9 cellular contexts compared by ENCODE assay signal in genomic region chr9:18255158-18255629, GRCh38.
A peak's percentile ranks its signal among the peaks of the same experiment; 100 is the strongest.
DNase-seq lines count a peak whose midpoint lies in the region; ATAC-seq and TF ChIP-seq lines count a peak whose summit lies in the region.
"Had no signal": no experiment of that assay in that cellular context is flagged by ENCODE, and none has a peak within 500 bp of the region (broad histone marks: within the 10 kb centered on the region; RNA-seq: fewer than 3 reads in every experiment).

No MANE protein-coding gene starts in this region.

- no peak overlapping the region for H3K27ac Mint-ChIP-seq in activated CD4-positive, alpha-beta T cell treated with anti-CD3 and anti-CD28 coated beads for 36 hours

- CTCF ChIA-PET in activated CD4-positive, alpha-beta T cell treated with anti-CD3 and anti-CD28 coated beads for 36 hours (lab: Charles Lee), result interaction anchor here (0.6 to 4.6 kb wide), 27 partner anchors 9 to 1202 kb away, joined by 3 to 43 read pairs (median 4); no protein-coding TSS in a partner anchor

- whole genome bisulfite sequencing in liver, result under 1% methylated on average over 9 of the region's 9 CpGs

- H3K27me3 Mint-ChIP-seq in activated CD4-positive, alpha-beta T cell treated with anti-CD3 and anti-CD28 coated beads for 36 hours, result peaks cover 18% of the 10 kb centered on the region
- H3K27me3 Mint-ChIP-seq: IgD-negative memory B cell had no signal

- POLR2A ChIA-PET in activated CD4-positive, alpha-beta T cell treated with anti-CD3 and anti-CD28 coated beads for 36 hours (lab: Charles Lee), result interaction anchor here (0.6 kb wide), 1 partner anchor 152 kb away, joined by 9 read pairs; no protein-coding TSS in a partner anchor

- peaks cover 1% of the 10 kb centered on the region for H3K4me1 Mint-ChIP-seq in activated CD4-positive, alpha-beta T cell treated with anti-CD3 and anti-CD28 coated beads for 36 hours
- H3K4me1 Mint-ChIP-seq: IgD-negative memory B cell had no signal

- no peak overlapping the region for H3K4me3 Mint-ChIP-seq in activated CD4-positive, alpha-beta T cell treated with anti-CD3 and anti-CD28 coated beads for 36 hours
- H3K4me3 Mint-ChIP-seq: IgD-negative memory B cell had no signal

- no peak overlapping the region for H3K4me3 ChIP-seq in BE2C (ENCODE audit: low read depth, low read length)
- no peak overlapping the region for H3K4me3 ChIP-seq in colonic mucosa
- H3K4me3 ChIP-seq in liver (ENCODE audit: low read depth in 1 of 3, low read length in 3 of 3), result no peak overlapping the region

- H3K9me3 ChIP-seq in BE2C (no peaks in the 10 kb centered on the region), colonic mucosa (no peaks in the 10 kb centered on the region), liver (ENCODE audit: control insufficient read depth in 4 of 4, low read length in 3 of 4) (no peaks in the 10 kb centered on the region)

- no peaks in the 10 kb centered on the region for H3K36me3 Mint-ChIP-seq in activated CD4-positive, alpha-beta T cell treated with anti-CD3 and anti-CD28 coated beads for 36 hours (ENCODE audit: low read depth)
- H3K36me3 Mint-ChIP-seq: IgD-negative memory B cell had no signal

- H3K9me3 Mint-ChIP-seq in activated CD4-positive, alpha-beta T cell treated with anti-CD3 and anti-CD28 coated beads for 36 hours (ENCODE audit: low read depth), result no peaks in the 10 kb centered on the region
- H3K9me3 Mint-ChIP-seq: IgD-negative memory B cell had no signal

- intact Hi-C loops in activated CD4-positive, alpha-beta T cell treated with anti-CD3 and anti-CD28 coated beads for 36 hours (cut with DNase I, micrococcal nuclease), result loop anchor here (1.0 to 5.0 kb wide), 7 partner anchors 187 to 1202 kb away; no protein-coding TSS in a partner anchor
- intact Hi-C loops in colonic mucosa (cut with DNase I), result loop anchor here (5.0 to 10.0 kb wide), 3 partner anchors 187 to 772 kb away; no protein-coding TSS in a partner anchor

- peak; percentile 96 to 98 for TF ChIP-seq RAD21 in liver (IDR thresholded peaks at IDR 0.05)

- peak; percentile 93 for TF ChIP-seq CTCF in BE2C (IDR thresholded peaks at IDR 0.05; ENCODE audit: low read depth, low read length)
- TF ChIP-seq CTCF in colonic mucosa (IDR thresholded peaks at IDR 0.05), result peak; percentile 96
- peak; percentile 94 for TF ChIP-seq CTCF in liver (IDR thresholded peaks at IDR 0.05; ENCODE audit: low read depth, low read length, missing input control)

- ATAC-seq in GM19035 (IDR thresholded peaks at IDR 0.05; ENCODE audit: unreplicated experiment) (peak; percentile 94), HG03175 (IDR thresholded peaks at IDR 0.05; ENCODE audit: unreplicated experiment) (peak; percentile 95)
- ATAC-seq in activated CD4-positive, alpha-beta T cell treated with anti-CD3 and anti-CD28 coated beads for 36 hours, result peak; percentile 77

- H3K4me1 ChIP-seq in BE2C, result no peaks in the 10 kb centered on the region
- H3K4me1 ChIP-seq in colonic mucosa, result no peaks in the 10 kb centered on the region
- H3K4me1 ChIP-seq in liver (ENCODE audit: control insufficient read depth in 4 of 4, insufficient read depth in 4 of 4, low read length in 3 of 4), result no peaks in the 10 kb centered on the region

- DNase-seq in BE2C (peak; percentile 72), NCI-H2227 treated with DMSO at 0.1 percent for 48 hours (lab: John Stamatoyannopoulos, UW) (peak; percentile 84), colonic mucosa (peak; percentile 82)
- DNase-seq in activated CD4-positive, alpha-beta T cell treated with anti-CD3 and anti-CD28 coated beads for 36 hours, result peak; percentile 87
- peak; percentile 2 to 54 (median 28) for DNase-seq in stimulated activated CD4-positive, alpha-beta T cell treated with anti-CD3 and anti-CD28 coated beads, TNF-alpha, amount 100 ng/mL, for 1 hour (ENCODE audit: low read depth in 3 of 3, low spot score in 1 of 3)

- no peaks in the 10 kb centered on the region for H3K36me3 ChIP-seq in BE2C
- no peaks in the 10 kb centered on the region for H3K36me3 ChIP-seq in colonic mucosa
- H3K36me3 ChIP-seq in liver (ENCODE audit: control insufficient read depth in 4 of 4, insufficient read depth in 3 of 4, low read depth in 1 of 4, low read length in 3 of 4), result no peaks in the 10 kb centered on the region

- H3K9ac ChIP-seq in colonic mucosa (ENCODE audit: low read depth in 2 of 2, low read length in 2 of 2), result no peak overlapping the region
- no peak overlapping the region for H3K9ac ChIP-seq in liver (ENCODE audit: low read depth in 1 of 2, low read length in 2 of 2)

- H3K27ac ChIP-seq in colonic mucosa (no peak overlapping the region), liver (ENCODE audit: low read depth in 1 of 2, low read length in 2 of 2) (no peak overlapping the region)

- H3K27me3 ChIP-seq in BE2C (peaks cover 9% of the 10 kb centered on the region), colonic mucosa (no peaks in the 10 kb centered on the region), liver (ENCODE audit: control insufficient read depth in 4 of 4, insufficient read depth in 4 of 4, low read length in 3 of 4) (no peaks in the 10 kb centered on the region)

TF ChIP-seq in liver, 16 proteins besides CTCF, POLR2A, EP300 and RAD21:
- TF ChIP-seq HNF4A (conservative IDR thresholded peaks at IDR 0.05), result peak in 1 of 2 donors; percentile 14
- no peak for TF ChIP-seq SP1 (IDR thresholded peaks at IDR 0.05)
TF ChIP-seq in liver: peak in this region for 1.

Comparison
In these comparisons a context has a peak if more than half of its experiments do, and no peak if none do; other contexts are left out.
1. DNase-seq: peak in every context shown above with its lines; median percentile 87 in activated CD4-positive, alpha-beta T cell treated with anti-CD3 and anti-CD28 coated beads for 36 hours; 84 in NCI-H2227 treated with DMSO at 0.1 percent for 48 hours; 82 in colonic mucosa; 72 in BE2C; 28 in stimulated activated CD4-positive, alpha-beta T cell treated with anti-CD3 and anti-CD28 coated beads, TNF-alpha, amount 100 ng/mL, for 1 hour.